Comparison of ENCODE assay signal across 26 cellular contexts in the genomic region with DNA sequence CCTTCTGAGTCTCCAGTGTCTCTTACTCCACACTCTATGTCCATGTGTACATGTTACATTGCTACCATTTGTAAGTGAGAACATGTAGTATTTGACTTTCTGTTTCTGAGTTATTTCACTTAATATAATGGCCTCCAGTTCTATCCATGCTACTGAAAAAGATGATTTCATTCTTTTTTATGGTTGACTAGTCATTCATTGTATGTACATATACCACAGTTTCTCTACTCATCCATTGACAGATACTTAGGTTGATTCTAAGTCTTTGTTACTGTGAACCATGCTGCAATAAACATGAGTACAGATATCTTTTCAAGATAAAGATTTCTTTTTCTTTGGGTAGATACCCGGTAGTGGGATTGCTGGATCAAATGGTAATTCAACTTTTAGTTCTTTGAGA.
"Had no signal": no experiment of that assay in that cellular context is flagged by ENCODE, and none has a peak within 500 bp of the region (broad histone marks: within the 10 kb centered on the region; RNA-seq: fewer than 3 reads in every experiment).

No MANE protein-coding gene starts in this region.

- H3K4me2 ChIP-seq: hepatocyte had no signal

- H3K4me1 ChIP-seq: testis had no signal

- H3K27ac Mint-ChIP-seq: activated CD4-positive, alpha-beta memory T cell treated with anti-CD3 and anti-CD28 coated beads for 36 hours; activated T-helper 2 cell treated with anti-CD3 and anti-CD28 coated beads, Interferon-gamma antibody, Interleukin-2, Interleukin-4, amounts not matched to agents 10 μg/mL and 5 μg/mL and 100 μg/mL, durations not matched to agents 14 hours and 24 hours and 36 hours; nephron progenitor cell; stimulated activated naive B cell treated with anti-CD40 and anti-IgM and Interleukin-4, amounts not matched to agents 10 μg/mL and 1 μg/mL and 100 μg/mL, for 72 hours had no signal

- H3K27me3 ChIP-seq: gastroesophageal sphincter, hepatocyte, pancreas, sigmoid colon, testis, transverse colon had no signal

- H3K4me3 Mint-ChIP-seq: activated CD4-positive, alpha-beta memory T cell treated with anti-CD3 and anti-CD28 coated beads for 36 hours; nephron progenitor cell; stimulated activated naive B cell treated with anti-CD40 and anti-IgM and Interleukin-4, amounts not matched to agents 10 μg/mL and 1 μg/mL and 100 μg/mL, for 72 hours had no signal

- FAIRE-seq: endothelial cell of umbilical vein, pancreas, small intestine had no signal

- DNase-seq: activated CD4-positive, alpha-beta memory T cell treated with anti-CD3 and anti-CD28 coated beads for 36 hours; activated CD4-positive, CD25-positive, alpha-beta regulatory T cell treated with anti-CD3 and anti-CD28 coated beads, Interleukin-2, amount 50 U/mL, for 72 hours; activated CD8-positive, alpha-beta memory T cell treated with anti-CD3 and anti-CD28 coated beads, Interleukin-2, amount 50 U/mL, for 4 hours; activated T-cell treated with anti-CD3 and anti-CD28 coated beads, Interleukin-2, amount 50 U/mL, for 1 hour; amygdala; caudate nucleus; cortex of kidney; kidney; left colon; mammary epithelial cell; nephron progenitor cell; pancreas; psoas muscle; sigmoid colon; small intestine; stimulated activated CD4-positive, alpha-beta T cell treated with anti-CD3 and anti-CD28 coated beads, Interleukin-1b, Interleukin-23, amount 100 ng/mL, for 48 hours; stimulated activated CD4-positive, alpha-beta T cell treated with anti-CD3 and anti-CD28 coated beads, Interleukin-4, amount 100 ng/mL, for 4 hours; stimulated activated CD8-positive, alpha-beta memory T cell treated with anti-CD3 and anti-CD28 coated beads, Interleukin-4, amount 100 ng/mL, for 48 hours; stimulated activated naive B cell treated with anti-CD40 and anti-IgM and Interleukin-4, amounts not matched to agents 10 μg/mL and 1 μg/mL and 100 μg/mL, for 72 hours; testis; transverse colon had no signal

- H2AFZ ChIP-seq: hepatocyte had no signal

- H3K9me3 ChIP-seq: gastroesophageal sphincter, pancreas, psoas muscle, sigmoid colon, testis had no signal

- H3K27ac ChIP-seq: gastroesophageal sphincter, hepatocyte, pancreas, psoas muscle, sigmoid colon, testis had no signal

- H3K27me3 Mint-ChIP-seq: activated CD4-positive, alpha-beta memory T cell treated with anti-CD3 and anti-CD28 coated beads for 36 hours; stimulated activated naive B cell treated with anti-CD40 and anti-IgM and Interleukin-4, amounts not matched to agents 10 μg/mL and 1 μg/mL and 100 μg/mL, for 72 hours had no signal

- H3K36me3 ChIP-seq: gastroesophageal sphincter, pancreas, sigmoid colon, transverse colon had no signal

- H3K4me3 ChIP-seq: gastroesophageal sphincter, hepatocyte, pancreas, psoas muscle, sigmoid colon, testis, transverse colon had no signal

- H3K79me2 ChIP-seq: hepatocyte had no signal

- ATAC-seq: gastroesophageal sphincter; left colon; pancreas; psoas muscle; SK-N-SH treated with all-trans-retinoic acid at 6 μM for 48 hours; stimulated activated naive B cell treated with anti-CD40 and anti-IgM and Interleukin-4, amounts not matched to agents 10 μg/mL and 1 μg/mL and 100 μg/mL, for 72 hours had no signal
